23 cellular contexts compared by ENCODE assay signal in genomic region chr16:4699030-4699556, GRCh38.
"Had no signal": no experiment of that assay in that cellular context is flagged by ENCODE, and none has a peak within 500 bp of the region (broad histone marks: within the 10 kb centered on the region; RNA-seq: fewer than 3 reads in every experiment).

No MANE protein-coding gene starts in this region.

- H3K9me3 Mint-ChIP-seq: activated CD4-positive, alpha-beta T cell treated with anti-CD3 and anti-CD28 coated beads, Interleukin-2, amount 10 ng/mL, durations not matched to agents 7 days and 5 days; dendritic cell treated with granulocyte-macrophage colony-stimulating factor and Interleukin-4, amounts not matched to agents 40 ng/mL and 50 ng/mL, for 4 days; naive B cell; stimulated activated naive CD8-positive, alpha-beta T cell treated with anti-CD3 and anti-CD28 coated beads, Interleukin-15, amount 100 ng/mL, for 72 hours had no signal

- H3K4me3 ChIP-seq: esophagus muscularis mucosa, gastroesophageal sphincter, heart left ventricle, mucosa of descending colon, right lobe of liver, suprapubic skin had no signal

- H3K36me3 Mint-ChIP-seq: activated naive CD8-positive, alpha-beta T cell; naive B cell had no signal

- H3K27ac Mint-ChIP-seq: activated CD4-positive, alpha-beta T cell treated with anti-CD3 and anti-CD28 coated beads, Interleukin-2, amount 10 ng/mL, durations not matched to agents 7 days and 5 days; activated naive CD8-positive, alpha-beta T cell; dendritic cell treated with granulocyte-macrophage colony-stimulating factor and Interleukin-4, amounts not matched to agents 40 ng/mL and 50 ng/mL, for 4 days had no signal

- DNase-seq: activated CD4-positive, alpha-beta T cell treated with anti-CD3 and anti-CD28 coated beads, Interleukin-2, amount 10 ng/mL, durations not matched to agents 7 days and 5 days; activated CD4-positive, CD25-positive, alpha-beta regulatory T cell; activated CD8-positive, alpha-beta memory T cell treated with anti-CD3 and anti-CD28 coated beads, Interleukin-2, amount 50 U/mL, for 4 hours; activated CD8-positive, alpha-beta T cell treated with anti-CD3 and anti-CD28 coated beads, Interleukin-2, amount 10 ng/mL, durations not matched to agents 7 days and 5 days; activated gamma-delta T cell; effector CD8-positive, alpha-beta T cell; mesenchymal stem cell; naive B cell; small intestine; stimulated activated CD4-positive, alpha-beta T cell treated with anti-CD3 and anti-CD28 coated beads, Interleukin-15, amount 100 ng/mL, for 24 hours; stimulated activated CD4-positive, alpha-beta T cell treated with anti-CD3 and anti-CD28 coated beads, Interleukin-2, amount 100 ng/mL, for 48 hours; stimulated activated naive CD8-positive, alpha-beta T cell treated with anti-CD3 and anti-CD28 coated beads, Interleukin-15, amount 100 ng/mL, for 72 hours; T1000; trophoblast cell had no signal

- H3K9ac ChIP-seq: parathyroid adenoma had no signal

- H3K9me3 ChIP-seq: esophagus muscularis mucosa, gastroesophageal sphincter, heart left ventricle, mucosa of descending colon, right lobe of liver, suprapubic skin had no signal

- H3K4me3 Mint-ChIP-seq: activated CD4-positive, alpha-beta T cell treated with anti-CD3 and anti-CD28 coated beads, Interleukin-2, amount 10 ng/mL, durations not matched to agents 7 days and 5 days; activated CD8-positive, alpha-beta T cell treated with anti-CD3 and anti-CD28 coated beads, Interleukin-2, amount 10 ng/mL, durations not matched to agents 7 days and 5 days; activated naive CD8-positive, alpha-beta T cell; dendritic cell treated with granulocyte-macrophage colony-stimulating factor and Interleukin-4, amounts not matched to agents 40 ng/mL and 50 ng/mL, for 4 days had no signal

- H3K4me1 ChIP-seq: parathyroid adenoma had no signal

- H3K4me1 Mint-ChIP-seq: naive B cell had no signal

- ATAC-seq: activated CD8-positive, alpha-beta T cell treated with anti-CD3 and anti-CD28 coated beads, Interleukin-2, amount 10 ng/mL, durations not matched to agents 7 days and 5 days; gastroesophageal sphincter; heart left ventricle; mucosa of descending colon; right lobe of liver; stimulated activated naive CD8-positive, alpha-beta T cell treated with anti-CD3 and anti-CD28 coated beads, Interleukin-15, amount 100 ng/mL, for 72 hours had no signal

- H3K27me3 ChIP-seq: esophagus muscularis mucosa, gastroesophageal sphincter, heart left ventricle, right lobe of liver, suprapubic skin had no signal

- H3K27me3 Mint-ChIP-seq: activated CD4-positive, alpha-beta T cell treated with anti-CD3 and anti-CD28 coated beads, Interleukin-2, amount 10 ng/mL, durations not matched to agents 7 days and 5 days; activated naive CD8-positive, alpha-beta T cell; dendritic cell treated with granulocyte-macrophage colony-stimulating factor and Interleukin-4, amounts not matched to agents 40 ng/mL and 50 ng/mL, for 4 days; naive B cell; stimulated activated naive CD8-positive, alpha-beta T cell treated with anti-CD3 and anti-CD28 coated beads, Interleukin-15, amount 100 ng/mL, for 72 hours had no signal

- H3K27ac ChIP-seq: esophagus muscularis mucosa, gastroesophageal sphincter, heart left ventricle, parathyroid adenoma, right lobe of liver, suprapubic skin had no signal
